In genomic region chr6:108294297-108294786, GRCh38 we compare ENCODE assay signal across 8 cellular contexts. TPM values are rescaled to one million over a fixed set of nuclear protein-coding genes. Genes with fewer than 3 reads are reported as not detected.
DNase-seq lines count a peak whose midpoint lies in the region; ATAC-seq and TF ChIP-seq lines count a peak whose summit lies in the region.

No MANE protein-coding gene starts in this region.

- H3K27me3 ChIP-seq in RWPE2 (ENCODE audit: insufficient read depth, poor library complexity, severe bottlenecking), result no peaks in the 10 kb centered on the region

- no peak for DNase-seq in HFF-Myc (ENCODE audit: extremely low read depth, low read depth)
- DNase-seq in RWPE2 (ENCODE audit: low spot score), result no peak
- DNase-seq in fibroblast of villous mesenchyme (ENCODE audit: low read depth), result no peak
- no peak for DNase-seq in retinal pigment epithelial cell (ENCODE audit: low read depth)
- DNase-seq in activated CD8-positive, alpha-beta memory T cell treated with anti-CD3 and anti-CD28 coated beads, Interleukin-2, amount 50 U/mL, for 4 hours, result no peak
- DNase-seq in omental fat pad (ENCODE audit: low spot score), result no peak
- no peak for DNase-seq in cerebellum (ENCODE audit: low spot score)

- ATAC-seq in RWPE2 (ENCODE audit: low read depth) (no peak), omental fat pad (ENCODE audit: low FRiP score) (no peak)

- no peaks in the 10 kb centered on the region for H3K4me1 ChIP-seq in RWPE2 (ENCODE audit: insufficient read depth, poor library complexity, severe bottlenecking)

- no peaks in the 10 kb centered on the region for H3K36me3 ChIP-seq in RWPE2 (ENCODE audit: low read depth)

- peaks cover 3% of the 10 kb centered on the region for H3K9me3 ChIP-seq in RWPE2 (ENCODE audit: severe bottlenecking)

- TF ChIP-seq CTCF in GM12875 (IDR thresholded peaks at IDR 0.05; ENCODE audit: borderline replicate concordance, insufficient read depth, low read depth, low read length) (no peak), HFF-Myc (IDR thresholded peaks at IDR 0.05; ENCODE audit: low read depth, low read length, missing control alignments) (no peak), RWPE2 (IDR thresholded peaks at IDR 0.05; ENCODE audit: poor library complexity, severe bottlenecking) (no peak), fibroblast of villous mesenchyme (IDR thresholded peaks at IDR 0.05; ENCODE audit: insufficient read depth, low read depth, low read length) (no peak), retinal pigment epithelial cell (conservative IDR thresholded peaks at IDR 0.05; ENCODE audit: low read depth, low read length) (no peak), omental fat pad (IDR thresholded peaks at IDR 0.05) (no peak)

- H3K4me3 ChIP-seq in GM12875 (ENCODE audit: low read depth, low read length) (peak overlapping the region; percentile 81), HFF-Myc (replicated peaks; ENCODE audit: low read depth, low read length) (peak overlapping the region; percentile 70), RWPE2 (ENCODE audit: severe bottlenecking) (peak overlapping the region; percentile 59), fibroblast of villous mesenchyme (ENCODE audit: low read depth, low read length) (peak overlapping the region; percentile 94), retinal pigment epithelial cell (ENCODE audit: low read length) (peak overlapping the region; percentile 81)

- H3K27ac ChIP-seq in RWPE2 (ENCODE audit: poor library complexity, severe bottlenecking), result peak overlapping the region; percentile 80

RNA-seq across cellular contexts. Expression of gene AFG1L, which starts 0.5 kb away (rescaled TPM):
- total RNA-seq in fibroblast of villous mesenchyme (3.2 and 6.0 TPM in 2 replicates), omental fat pad (1 to 10 TPM; 1.8 to 4.3 (median 2.6) TPM), cerebellum (9.3 TPM)

RNA-seq across cellular contexts. Expression of gene SNX3, which starts 33.5 kb away (rescaled TPM):
- 142 and 187 TPM in 2 replicates for total RNA-seq in fibroblast of villous mesenchyme
- total RNA-seq in omental fat pad, result 100 to 1,000 TPM; 136 to 245 (median 202) TPM
- 98.4 TPM for total RNA-seq in cerebellum
